In genomic region chr2:231987088-231987788, GRCh38 we compare ENCODE assay signal across 1 cellular context.
TF ChIP-seq lines count a peak whose summit lies in the region.

No MANE protein-coding gene starts in this region.

TF ChIP-seq in WTC11, 78 proteins besides CTCF, POLR2A, EP300 and RAD21 (continued from another document):
- TF ChIP-seq, protein P1, sequence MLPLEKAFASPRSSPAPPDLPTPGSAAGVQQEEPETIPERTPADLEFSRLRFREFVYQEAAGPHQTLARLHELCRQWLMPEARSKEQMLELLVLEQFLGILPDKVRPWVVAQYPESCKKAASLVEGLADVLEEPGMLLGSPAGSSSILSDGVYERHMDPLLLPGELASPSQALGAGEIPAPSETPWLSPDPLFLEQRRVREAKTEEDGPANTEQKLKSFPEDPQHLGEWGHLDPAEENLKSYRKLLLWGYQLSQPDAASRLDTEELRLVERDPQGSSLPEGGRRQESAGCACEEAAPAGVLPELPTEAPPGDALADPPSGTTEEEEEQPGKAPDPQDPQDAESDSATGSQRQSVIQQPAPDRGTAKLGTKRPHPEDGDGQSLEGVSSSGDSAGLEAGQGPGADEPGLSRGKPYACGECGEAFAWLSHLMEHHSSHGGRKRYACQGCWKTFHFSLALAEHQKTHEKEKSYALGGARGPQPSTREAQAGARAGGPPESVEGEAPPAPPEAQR (CRISPR knock-in tag; IDR thresholded peaks at IDR 0.05): no peak
- TF ChIP-seq PRDM15 (CRISPR knock-in tag; IDR thresholded peaks at IDR 0.05) (no peak), MYBL2 (CRISPR knock-in tag; IDR thresholded peaks at IDR 0.05) (no peak), SMAD4 (CRISPR knock-in tag; IDR thresholded peaks at IDR 0.05) (no peak), SMAD3 (CRISPR knock-in tag; IDR thresholded peaks at IDR 0.05; ENCODE audit: borderline replicate concordance) (no peak), ETV6 (CRISPR knock-in tag; IDR thresholded peaks at IDR 0.05) (no peak), HMGA2 (CRISPR knock-in tag; IDR thresholded peaks at IDR 0.05) (no peak), ERG (CRISPR knock-in tag; IDR thresholded peaks at IDR 0.05) (no peak), JUN (CRISPR knock-in tag; IDR thresholded peaks at IDR 0.05) (no peak)
- TF ChIP-seq, protein P2, sequence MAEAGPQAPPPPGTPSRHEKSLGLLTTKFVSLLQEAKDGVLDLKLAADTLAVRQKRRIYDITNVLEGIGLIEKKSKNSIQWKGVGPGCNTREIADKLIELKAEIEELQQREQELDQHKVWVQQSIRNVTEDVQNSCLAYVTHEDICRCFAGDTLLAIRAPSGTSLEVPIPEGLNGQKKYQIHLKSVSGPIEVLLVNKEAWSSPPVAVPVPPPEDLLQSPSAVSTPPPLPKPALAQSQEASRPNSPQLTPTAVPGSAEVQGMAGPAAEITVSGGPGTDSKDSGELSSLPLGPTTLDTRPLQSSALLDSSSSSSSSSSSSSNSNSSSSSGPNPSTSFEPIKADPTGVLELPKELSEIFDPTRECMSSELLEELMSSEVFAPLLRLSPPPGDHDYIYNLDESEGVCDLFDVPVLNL (CRISPR knock-in tag; IDR thresholded peaks at IDR 0.05; ENCODE audit: borderline replicate concordance, low read depth): no peak
- TF ChIP-seq, protein P3, sequence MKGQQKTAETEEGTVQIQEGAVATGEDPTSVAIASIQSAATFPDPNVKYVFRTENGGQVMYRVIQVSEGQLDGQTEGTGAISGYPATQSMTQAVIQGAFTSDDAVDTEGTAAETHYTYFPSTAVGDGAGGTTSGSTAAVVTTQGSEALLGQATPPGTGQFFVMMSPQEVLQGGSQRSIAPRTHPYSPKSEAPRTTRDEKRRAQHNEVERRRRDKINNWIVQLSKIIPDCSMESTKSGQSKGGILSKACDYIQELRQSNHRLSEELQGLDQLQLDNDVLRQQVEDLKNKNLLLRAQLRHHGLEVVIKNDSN (CRISPR knock-in tag; IDR thresholded peaks at IDR 0.05): no peak
